Comparison of ENCODE assay signal across 17 cellular contexts in the genomic region with DNA sequence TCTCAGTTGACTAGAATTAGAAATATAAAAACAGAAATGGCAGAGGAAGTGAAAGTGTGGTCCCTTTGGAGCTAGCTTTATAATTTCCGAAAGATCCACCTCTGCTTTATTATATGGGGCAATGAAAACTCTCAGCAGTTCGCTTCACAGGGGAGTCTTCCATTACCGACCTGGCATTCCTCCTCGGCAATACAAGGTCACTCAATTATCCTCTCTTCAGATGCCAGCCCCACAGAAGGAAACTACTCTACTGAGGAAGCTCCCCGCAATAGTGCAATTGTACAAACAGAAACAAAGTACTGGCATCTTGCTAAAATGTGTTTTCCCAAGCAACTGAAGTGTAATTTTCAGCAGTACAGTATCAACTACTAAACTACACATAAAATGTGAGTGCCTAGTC.
"Had no signal": no experiment of that assay in that cellular context is flagged by ENCODE, and none has a peak within 500 bp of the region (broad histone marks: within the 10 kb centered on the region; RNA-seq: fewer than 3 reads in every experiment).

No MANE protein-coding gene starts in this region.

- H3K27ac Mint-ChIP-seq: activated CD4-positive, alpha-beta memory T cell treated with anti-CD3 and anti-CD28 coated beads for 36 hours; activated naive CD8-positive, alpha-beta T cell treated with anti-CD3 and anti-CD28 coated beads, Interleukin-2, amount 10 ng/mL, durations not matched to agents 7 days and 5 days; endodermal cell; natural killer cell had no signal

- DNase-seq: activated CD4-positive, alpha-beta memory T cell treated with anti-CD3 and anti-CD28 coated beads for 36 hours; activated gamma-delta T cell treated with Interleukin-2 at 50 U/mL for 16 hours; activated naive CD8-positive, alpha-beta T cell treated with anti-CD3 and anti-CD28 coated beads, Interleukin-2, amount 10 ng/mL, durations not matched to agents 7 days and 5 days; activated T-cell treated with anti-CD3 and anti-CD28 coated beads, Interleukin-2, amount 50 U/mL, for 48 hours; aorta; dermis blood vessel endothelial cell; endodermal cell; glutamatergic neuron; mammary epithelial cell; natural killer cell; stimulated activated CD4-positive, alpha-beta T cell treated with anti-CD3 and anti-CD28 coated beads, Interleukin-12 subunit alpha, Interleukin-12 subunit beta, amount 100 ng/mL, for 4 hours; stimulated activated naive CD4-positive, alpha-beta T cell; substantia nigra; T-helper 9 cell; transverse colon had no signal

- H3K9me3 ChIP-seq: breast epithelium, transverse colon had no signal

- H3K36me3 ChIP-seq: breast epithelium, transverse colon had no signal

- H3K9me3 Mint-ChIP-seq: activated naive CD8-positive, alpha-beta T cell treated with anti-CD3 and anti-CD28 coated beads, Interleukin-2, amount 10 ng/mL, durations not matched to agents 7 days and 5 days; endodermal cell had no signal

- H3K36me3 Mint-ChIP-seq: activated CD4-positive, alpha-beta memory T cell treated with anti-CD3 and anti-CD28 coated beads for 36 hours; activated naive CD8-positive, alpha-beta T cell treated with anti-CD3 and anti-CD28 coated beads, Interleukin-2, amount 10 ng/mL, durations not matched to agents 7 days and 5 days; natural killer cell had no signal

- H3K27me3 ChIP-seq: breast epithelium, transverse colon had no signal

- H3K27me3 Mint-ChIP-seq: activated CD4-positive, alpha-beta memory T cell treated with anti-CD3 and anti-CD28 coated beads for 36 hours had no signal

- H3K4me1 Mint-ChIP-seq: activated naive CD8-positive, alpha-beta T cell treated with anti-CD3 and anti-CD28 coated beads, Interleukin-2, amount 10 ng/mL, durations not matched to agents 7 days and 5 days; natural killer cell had no signal

- ATAC-seq: left lobe of liver, natural killer cell had no signal

- H3K27ac ChIP-seq: breast epithelium, transverse colon had no signal

- H3K4me3 ChIP-seq: breast epithelium, transverse colon had no signal

- H3K4me1 ChIP-seq: breast epithelium, transverse colon had no signal

- H3K4me3 Mint-ChIP-seq: activated CD4-positive, alpha-beta memory T cell treated with anti-CD3 and anti-CD28 coated beads for 36 hours; activated naive CD8-positive, alpha-beta T cell treated with anti-CD3 and anti-CD28 coated beads, Interleukin-2, amount 10 ng/mL, durations not matched to agents 7 days and 5 days; endodermal cell; natural killer cell had no signal
